Comparison of ENCODE assay signal across 12 cellular contexts in genomic region chr15:38670142-38671002, GRCh38.
DNase-seq lines count a peak whose midpoint lies in the region; ATAC-seq lines count a peak whose summit lies in the region.
"Had no signal": no experiment of that assay in that cellular context is flagged by ENCODE, and none has a peak within 500 bp of the region (broad histone marks: within the 10 kb centered on the region; RNA-seq: fewer than 3 reads in every experiment).

No MANE protein-coding gene starts in this region.

- no peaks in the 10 kb centered on the region for H3K79me2 ChIP-seq in Karpas-422 (ENCODE audit: low read length)

- H3K4me3 ChIP-seq in CD4-positive, CD25-positive, alpha-beta regulatory T cell (ENCODE audit: low read depth, low read length), result peak overlapping the region; percentile 72
- H3K4me3 ChIP-seq in Karpas-422 (ENCODE audit: low read length), result peak overlapping the region; percentile 38; the same call in 1 of the 2 replicates
- H3K4me3 ChIP-seq: skin epidermis had no signal

- no peaks in the 10 kb centered on the region for H3K36me3 ChIP-seq in CD4-positive, CD25-positive, alpha-beta regulatory T cell (ENCODE audit: control insufficient read depth, insufficient read depth, low read length)
- H3K36me3 ChIP-seq in Karpas-422 (ENCODE audit: insufficient read depth, low read length), result no peaks in the 10 kb centered on the region
- H3K36me3 ChIP-seq: BE2C had no signal

- peaks cover 3% of the 10 kb centered on the region for H3K36me3 Mint-ChIP-seq in CD4-positive, CD25-positive, alpha-beta regulatory T cell
- peaks cover 16% of the 10 kb centered on the region for H3K36me3 Mint-ChIP-seq in activated naive CD8-positive, alpha-beta T cell treated with anti-CD3 and anti-CD28 coated beads for 36 hours

- no peaks in the 10 kb centered on the region for H4K20me1 ChIP-seq in Karpas-422 (ENCODE audit: insufficient read depth, low read depth, low read length)

- DNase-seq in CD4-positive, CD25-positive, alpha-beta regulatory T cell, result peak; percentile 62 to 94 (median 89)
- DNase-seq in Karpas-422 (peak; percentile 88), NCI-H526 treated with DMSO at 0.1 percent for 48 hours (lab: John Stamatoyannopoulos, UW) (no peak), iPS-NIHi7 (ENCODE audit: extremely low spot score) (no peak), NCI-H2227 (lab: John Stamatoyannopoulos, UW; ENCODE audit: unreplicated experiment) (no peak)
- peak; percentile 49 for DNase-seq in activated naive CD8-positive, alpha-beta T cell treated with anti-CD3 and anti-CD28 coated beads for 36 hours
- DNase-seq: BE2C, head of caudate nucleus, IMR-90 had no signal

- H3K27me3 Mint-ChIP-seq in CD4-positive, CD25-positive, alpha-beta regulatory T cell, result no peaks in the 10 kb centered on the region
- H3K27me3 Mint-ChIP-seq in activated naive CD8-positive, alpha-beta T cell treated with anti-CD3 and anti-CD28 coated beads for 36 hours, result no peaks in the 10 kb centered on the region

- peaks cover 45 to 93% (median 74%) of the 10 kb centered on the region in 4 donors for H3K4me1 Mint-ChIP-seq in CD4-positive, CD25-positive, alpha-beta regulatory T cell
- H3K4me1 Mint-ChIP-seq in activated naive CD8-positive, alpha-beta T cell treated with anti-CD3 and anti-CD28 coated beads for 36 hours, result peaks cover 85% of the 10 kb centered on the region

- H3K27ac ChIP-seq in CD4-positive, CD25-positive, alpha-beta regulatory T cell (ENCODE audit: insufficient read depth, low read length, poor library complexity, severe bottlenecking), result peak overlapping the region; percentile 96
- H3K27ac ChIP-seq in Karpas-422 (ENCODE audit: low read length), result peak overlapping the region; percentile 98

- H2AFZ ChIP-seq in Karpas-422 (ENCODE audit: low read length), result no peak overlapping the region

- peaks cover 90% of the 10 kb centered on the region for H3K4me1 ChIP-seq in CD4-positive, CD25-positive, alpha-beta regulatory T cell (ENCODE audit: control insufficient read depth, insufficient read depth, low read length, poor library complexity, severe bottlenecking)
- peaks cover 87% of the 10 kb centered on the region for H3K4me1 ChIP-seq in Karpas-422 (ENCODE audit: low read length)
- H3K4me1 ChIP-seq: BE2C had no signal

- H3K9me3 Mint-ChIP-seq in CD4-positive, CD25-positive, alpha-beta regulatory T cell, result peaks cover 0 to 5% (median 0%) of the 10 kb centered on the region in 7 donors
- H3K9me3 Mint-ChIP-seq in activated naive CD8-positive, alpha-beta T cell treated with anti-CD3 and anti-CD28 coated beads for 36 hours, result peaks cover 7% of the 10 kb centered on the region

- no peaks in the 10 kb centered on the region for H3K27me3 ChIP-seq in CD4-positive, CD25-positive, alpha-beta regulatory T cell (ENCODE audit: control insufficient read depth, insufficient read depth, low read length)
- H3K27me3 ChIP-seq in Karpas-422 (ENCODE audit: low read length), result no peaks in the 10 kb centered on the region

- no peaks in the 10 kb centered on the region for H3K9me2 ChIP-seq in Karpas-422 (replicated peaks; ENCODE audit: insufficient read depth, low read length)

- peak; percentile 78 for ATAC-seq in CD4-positive, CD25-positive, alpha-beta regulatory T cell (ENCODE audit: low read depth in 2 of 2)
- peak; percentile 44 for ATAC-seq in GM21526 (IDR thresholded peaks at IDR 0.05; ENCODE audit: low FRiP score, unreplicated experiment)
- no peak for ATAC-seq in HG03025 (IDR thresholded peaks at IDR 0.05; ENCODE audit: low FRiP score, unreplicated experiment)

- peak overlapping the region; percentile 68 for H3K4me2 ChIP-seq in Karpas-422 (ENCODE audit: low read depth, low read length, poor library complexity, severe bottlenecking)

- H3K27ac Mint-ChIP-seq in CD4-positive, CD25-positive, alpha-beta regulatory T cell, result peak overlapping the region; percentile 98 to 99 (median 99)
- H3K27ac Mint-ChIP-seq in activated naive CD8-positive, alpha-beta T cell treated with anti-CD3 and anti-CD28 coated beads for 36 hours, result peak overlapping the region; percentile 94

- H3K9ac ChIP-seq in Karpas-422 (ENCODE audit: low read length), result peak overlapping the region; percentile 71

- H3K9me3 ChIP-seq in CD4-positive, CD25-positive, alpha-beta regulatory T cell (ENCODE audit: control insufficient read depth in 2 of 2, low read length in 2 of 2), result no peaks in the 10 kb centered on the region
- H3K9me3 ChIP-seq in Karpas-422 (ENCODE audit: low read length), result no peaks in the 10 kb centered on the region
- H3K9me3 ChIP-seq: BE2C had no signal

- peak overlapping the region; percentile 38 to 85 (median 70) for H3K4me3 Mint-ChIP-seq in CD4-positive, CD25-positive, alpha-beta regulatory T cell
- H3K4me3 Mint-ChIP-seq in activated naive CD8-positive, alpha-beta T cell treated with anti-CD3 and anti-CD28 coated beads for 36 hours, result peak overlapping the region; percentile 12

Comparison
In these comparisons a context has a peak if more than half of its experiments do, and no peak if none do; other contexts are left out.
1. DNase-seq: peak in CD4-positive, CD25-positive, alpha-beta regulatory T cell (3 of 3), Karpas-422 (single experiment) and activated naive CD8-positive, alpha-beta T cell treated with anti-CD3 and anti-CD28 coated beads for 36 hours (single experiment); none in NCI-H526 treated with DMSO at 0.1 percent for 48 hours (single experiment), iPS-NIHi7 (single experiment) and NCI-H2227 (single experiment).